In genomic region chr16:27754788-27755690, GRCh38 we compare ENCODE assay signal across 20 cellular contexts.
"Had no signal": no experiment of that assay in that cellular context is flagged by ENCODE, and none has a peak within 500 bp of the region (broad histone marks: within the 10 kb centered on the region; RNA-seq: fewer than 3 reads in every experiment).

No MANE protein-coding gene starts in this region.

- H3K27me3 ChIP-seq: heart left ventricle, transverse colon, vagina had no signal

- H3K4me3 Mint-ChIP-seq: activated CD4-positive, alpha-beta memory T cell treated with anti-CD3 and anti-CD28 coated beads, Interleukin-2, amount 10 ng/mL, durations not matched to agents 7 days and 5 days; activated naive CD8-positive, alpha-beta T cell treated with anti-CD3 and anti-CD28 coated beads, Interleukin-2, amount 10 ng/mL, durations not matched to agents 7 days and 5 days had no signal

- H3K27me3 Mint-ChIP-seq: activated CD4-positive, alpha-beta memory T cell treated with anti-CD3 and anti-CD28 coated beads, Interleukin-2, amount 10 ng/mL, durations not matched to agents 7 days and 5 days; activated naive CD8-positive, alpha-beta T cell treated with anti-CD3 and anti-CD28 coated beads, Interleukin-2, amount 10 ng/mL, durations not matched to agents 7 days and 5 days had no signal

- H3K9ac ChIP-seq: parathyroid adenoma had no signal

- ATAC-seq: heart left ventricle had no signal

- H3K27ac ChIP-seq: heart left ventricle, parathyroid adenoma, skin epidermis, transverse colon, vagina had no signal

- H2AFZ ChIP-seq: parathyroid adenoma had no signal

- H3K4me1 Mint-ChIP-seq: activated CD4-positive, alpha-beta memory T cell treated with anti-CD3 and anti-CD28 coated beads, Interleukin-2, amount 10 ng/mL, durations not matched to agents 7 days and 5 days; activated naive CD8-positive, alpha-beta T cell treated with anti-CD3 and anti-CD28 coated beads, Interleukin-2, amount 10 ng/mL, durations not matched to agents 7 days and 5 days had no signal

- H3K36me3 ChIP-seq: transverse colon had no signal

- H3K27ac Mint-ChIP-seq: activated CD4-positive, alpha-beta memory T cell treated with anti-CD3 and anti-CD28 coated beads, Interleukin-2, amount 10 ng/mL, durations not matched to agents 7 days and 5 days; activated naive CD8-positive, alpha-beta T cell treated with anti-CD3 and anti-CD28 coated beads, Interleukin-2, amount 10 ng/mL, durations not matched to agents 7 days and 5 days had no signal

- H3K9me3 ChIP-seq: heart left ventricle, transverse colon, vagina had no signal

- H3K9me3 Mint-ChIP-seq: activated CD4-positive, alpha-beta memory T cell treated with anti-CD3 and anti-CD28 coated beads, Interleukin-2, amount 10 ng/mL, durations not matched to agents 7 days and 5 days; activated naive CD8-positive, alpha-beta T cell treated with anti-CD3 and anti-CD28 coated beads, Interleukin-2, amount 10 ng/mL, durations not matched to agents 7 days and 5 days had no signal

- H3K4me1 ChIP-seq: transverse colon, vagina had no signal

- DNase-seq: activated CD4-positive, alpha-beta memory T cell treated with anti-CD3 and anti-CD28 coated beads, Interleukin-2, amount 10 ng/mL, durations not matched to agents 7 days and 5 days; activated CD4-positive, CD25-positive, alpha-beta regulatory T cell treated with anti-CD3 and anti-CD28 coated beads, Interleukin-2, amount 50 U/mL, for 72 hours; activated gamma-delta T cell; activated naive CD8-positive, alpha-beta T cell treated with anti-CD3 and anti-CD28 coated beads, Interleukin-2, amount 10 ng/mL, durations not matched to agents 7 days and 5 days; activated T-cell treated with anti-CD3 and anti-CD28 coated beads, Interleukin-2, amount 50 U/mL, for 48 hours; cortex of kidney; effector CD8-positive, alpha-beta T cell; heart left ventricle; retina; stimulated activated CD4-positive, alpha-beta T cell treated with anti-CD3 and anti-CD28 coated beads, Interleukin-15, amount 100 ng/mL, for 24 hours; stimulated activated CD4-positive, alpha-beta T cell treated with anti-CD3 and anti-CD28 coated beads, Interleukin-4, amount 100 ng/mL, for 1 hour; stimulated activated naive CD4-positive, alpha-beta T cell treated with Interleukin-2 at 50 U/mL for 16 hours; substantia nigra; T-helper 1 cell; T1000; transverse colon had no signal

- H3K4me3 ChIP-seq: heart left ventricle, lung, skin epidermis, transverse colon, vagina had no signal

- H3K79me2 ChIP-seq: parathyroid adenoma had no signal
